1 cellular context compared by ENCODE assay signal in the genomic region with DNA sequence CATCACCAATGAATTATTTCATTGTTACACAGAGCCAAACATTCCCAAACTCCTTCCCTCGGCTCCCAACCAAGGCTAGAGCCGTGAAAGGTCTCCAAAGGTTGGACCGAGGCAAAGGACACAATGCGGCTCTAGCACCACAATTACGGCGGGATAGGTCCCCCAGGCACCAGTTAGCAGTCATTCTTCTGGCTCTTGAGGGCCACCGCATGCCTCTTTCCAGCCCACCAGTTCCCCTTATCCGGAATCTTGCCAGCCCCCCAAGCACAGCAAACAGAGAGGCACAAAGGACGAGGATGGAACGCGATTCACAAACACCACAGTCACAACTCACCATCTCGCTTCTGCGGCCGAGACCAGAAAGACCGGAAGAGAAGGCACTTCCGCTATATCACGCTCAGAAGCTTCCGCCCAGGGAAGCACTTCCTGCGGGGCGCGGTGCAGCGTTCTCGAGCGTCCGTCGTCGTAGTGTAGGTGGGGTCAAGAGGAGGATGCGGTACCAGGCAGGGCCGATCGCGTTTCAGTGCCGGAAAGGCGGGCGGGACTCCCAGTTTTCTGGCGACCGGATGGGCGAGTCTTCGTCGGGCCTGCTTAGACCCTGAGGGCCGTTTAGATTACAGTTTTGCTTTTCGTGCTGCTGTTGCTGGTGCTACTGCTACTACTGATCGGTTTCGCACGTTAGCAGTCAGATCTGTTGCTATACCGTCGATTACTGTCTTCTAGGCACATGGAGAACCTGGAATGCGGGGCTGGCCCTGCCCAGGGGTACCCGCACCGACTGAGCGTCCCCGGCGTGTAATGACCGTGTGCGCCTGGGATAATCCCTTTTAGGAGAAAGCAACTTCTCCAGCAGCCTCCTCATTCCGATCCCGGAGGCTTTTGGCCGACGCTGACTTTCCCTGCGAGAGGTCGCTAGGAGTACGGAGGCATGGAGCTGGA.
TF ChIP-seq lines count a peak whose summit lies in the region.

A gene (minus strand): TSS at position 374 of the 939 bp plus-strand sequence. CDS start 37 bp downstream, at position 337.

TF ChIP-seq in HEK293, 187 proteins besides CTCF, POLR2A, EP300 and RAD21 (continued from another document and continues in another):
- TF ChIP-seq, protein P1, sequence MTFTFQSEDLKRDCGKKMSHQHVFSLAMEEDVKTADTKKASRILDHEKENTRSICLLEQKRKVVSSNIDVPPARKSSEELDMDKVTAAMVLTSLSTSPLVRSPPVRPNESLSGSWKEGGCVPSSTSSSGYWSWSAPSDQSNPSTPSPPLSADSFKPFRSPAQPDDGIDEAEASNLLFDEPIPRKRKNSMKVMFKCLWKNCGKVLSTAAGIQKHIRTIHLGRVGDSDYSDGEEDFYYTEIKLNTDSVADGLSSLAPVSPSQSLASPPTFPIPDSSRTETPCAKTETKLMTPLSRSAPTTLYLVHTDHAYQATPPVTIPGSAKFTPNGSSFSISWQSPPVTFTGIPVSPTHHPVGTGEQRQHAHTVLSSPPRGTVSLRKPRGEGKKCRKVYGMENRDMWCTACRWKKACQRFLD (tag by site-specific recombination; IDR thresholded peaks at IDR 0.05) = no peak
- peak; percentile 98 for TF ChIP-seq ZNF561 (tag by site-specific recombination; IDR thresholded peaks at IDR 0.05; ENCODE audit: borderline replicate concordance)
- TF ChIP-seq KLF16 (tag by site-specific recombination; IDR thresholded peaks at IDR 0.05) = peak; percentile 98
- TF ChIP-seq ZNF610 (tag by site-specific recombination; IDR thresholded peaks at IDR 0.05; ENCODE audit: borderline replicate concordance) = peak; percentile 93
- TF ChIP-seq, protein P2, sequence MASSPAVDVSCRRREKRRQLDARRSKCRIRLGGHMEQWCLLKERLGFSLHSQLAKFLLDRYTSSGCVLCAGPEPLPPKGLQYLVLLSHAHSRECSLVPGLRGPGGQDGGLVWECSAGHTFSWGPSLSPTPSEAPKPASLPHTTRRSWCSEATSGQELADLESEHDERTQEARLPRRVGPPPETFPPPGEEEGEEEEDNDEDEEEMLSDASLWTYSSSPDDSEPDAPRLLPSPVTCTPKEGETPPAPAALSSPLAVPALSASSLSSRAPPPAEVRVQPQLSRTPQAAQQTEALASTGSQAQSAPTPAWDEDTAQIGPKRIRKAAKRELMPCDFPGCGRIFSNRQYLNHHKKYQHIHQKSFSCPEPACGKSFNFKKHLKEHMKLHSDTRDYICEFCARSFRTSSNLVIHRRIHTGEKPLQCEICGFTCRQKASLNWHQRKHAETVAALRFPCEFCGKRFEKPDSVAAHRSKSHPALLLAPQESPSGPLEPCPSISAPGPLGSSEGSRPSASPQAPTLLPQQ (tag by site-specific recombination; IDR thresholded peaks at IDR 0.05) = peak; percentile 96
- TF ChIP-seq ZFP69B (tag by site-specific recombination; IDR thresholded peaks at IDR 0.05) = peak; percentile 95
- TF ChIP-seq ZNF10 (tag by site-specific recombination; IDR thresholded peaks at IDR 0.05) = peak; percentile 75; the same call in 1 of the 2 replicates
- TF ChIP-seq, protein P3, sequence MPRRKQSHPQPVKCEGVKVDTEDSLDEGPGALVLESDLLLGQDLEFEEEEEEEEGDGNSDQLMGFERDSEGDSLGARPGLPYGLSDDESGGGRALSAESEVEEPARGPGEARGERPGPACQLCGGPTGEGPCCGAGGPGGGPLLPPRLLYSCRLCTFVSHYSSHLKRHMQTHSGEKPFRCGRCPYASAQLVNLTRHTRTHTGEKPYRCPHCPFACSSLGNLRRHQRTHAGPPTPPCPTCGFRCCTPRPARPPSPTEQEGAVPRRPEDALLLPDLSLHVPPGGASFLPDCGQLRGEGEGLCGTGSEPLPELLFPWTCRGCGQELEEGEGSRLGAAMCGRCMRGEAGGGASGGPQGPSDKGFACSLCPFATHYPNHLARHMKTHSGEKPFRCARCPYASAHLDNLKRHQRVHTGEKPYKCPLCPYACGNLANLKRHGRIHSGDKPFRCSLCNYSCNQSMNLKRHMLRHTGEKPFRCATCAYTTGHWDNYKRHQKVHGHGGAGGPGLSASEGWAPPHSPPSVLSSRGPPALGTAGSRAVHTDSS (tag by site-specific recombination; IDR thresholded peaks at IDR 0.05) = peak; percentile 77
- no peak; the same call in 1 of the 2 replicates for TF ChIP-seq GLI2 (tag by site-specific recombination; IDR thresholded peaks at IDR 0.05; ENCODE audit: borderline replicate concordance, low read depth)
- TF ChIP-seq KLF8 (tag by site-specific recombination; IDR thresholded peaks at IDR 0.05) = peak; percentile 99
- no peak for TF ChIP-seq ZNF791 (tag by site-specific recombination; IDR thresholded peaks at IDR 0.05)
- TF ChIP-seq KLF7 (tag by site-specific recombination; IDR thresholded peaks at IDR 0.05; ENCODE audit: borderline replicate concordance) = peak; percentile 100
- TF ChIP-seq SETDB1 (IDR thresholded peaks at IDR 0.05; ENCODE audit: insufficient read length, low read length) = no peak
- peak; percentile 92 for TF ChIP-seq SP3 (tag by site-specific recombination; IDR thresholded peaks at IDR 0.05)
- TF ChIP-seq, protein P4, sequence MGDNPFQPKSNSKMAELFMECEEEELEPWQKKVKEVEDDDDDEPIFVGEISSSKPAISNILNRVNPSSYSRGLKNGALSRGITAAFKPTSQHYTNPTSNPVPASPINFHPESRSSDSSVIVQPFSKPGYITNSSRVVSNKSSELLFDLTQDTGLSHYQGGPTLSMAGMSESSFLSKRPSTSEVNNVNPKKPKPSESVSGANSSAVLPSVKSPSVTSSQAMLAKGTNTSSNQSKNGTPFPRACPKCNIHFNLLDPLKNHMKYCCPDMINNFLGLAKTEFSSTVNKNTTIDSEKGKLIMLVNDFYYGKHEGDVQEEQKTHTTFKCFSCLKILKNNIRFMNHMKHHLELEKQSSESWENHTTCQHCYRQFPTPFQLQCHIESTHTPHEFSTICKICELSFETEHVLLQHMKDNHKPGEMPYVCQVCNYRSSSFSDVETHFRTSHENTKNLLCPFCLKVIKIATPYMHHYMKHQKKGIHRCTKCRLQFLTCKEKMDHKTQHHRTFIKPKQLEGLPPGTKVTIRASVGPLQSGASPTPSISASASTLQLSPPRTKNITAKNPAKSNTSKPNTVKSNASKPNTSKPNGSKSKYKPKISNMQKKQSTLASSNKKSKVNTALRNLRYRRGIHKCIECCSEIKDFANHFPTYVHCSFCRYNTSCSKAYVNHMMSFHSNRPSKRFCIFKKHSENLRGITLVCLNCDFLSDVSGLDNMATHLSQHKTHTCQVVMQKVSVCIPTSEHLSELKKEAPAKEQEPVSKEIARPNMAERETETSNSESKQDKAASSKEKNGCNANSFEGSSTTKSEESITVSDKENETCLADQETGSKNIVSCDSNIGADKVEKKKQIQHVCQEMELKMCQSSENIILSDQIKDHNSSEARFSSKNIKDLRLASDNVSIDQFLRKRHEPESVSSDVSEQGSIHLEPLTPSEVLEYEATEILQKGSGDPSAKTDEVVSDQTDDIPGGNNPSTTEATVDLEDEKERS (tag by site-specific recombination; IDR thresholded peaks at IDR 0.05) = peak; percentile 77; the same call in 1 of the 2 replicates
- peak; percentile 98 for TF ChIP-seq ZNF335 (tag by site-specific recombination; conservative IDR thresholded peaks at IDR 0.05)
- peak; percentile 55; the same call in 1 of the 2 replicates for TF ChIP-seq ZNF423 (tag by site-specific recombination; IDR thresholded peaks at IDR 0.05)
- 0 out of 2 replicates have a peak, but pooled peaks have one; percentile 52 for TF ChIP-seq ZNF302 (tag by site-specific recombination; IDR thresholded peaks at IDR 0.05; ENCODE audit: low read depth)
- TF ChIP-seq, protein P5, sequence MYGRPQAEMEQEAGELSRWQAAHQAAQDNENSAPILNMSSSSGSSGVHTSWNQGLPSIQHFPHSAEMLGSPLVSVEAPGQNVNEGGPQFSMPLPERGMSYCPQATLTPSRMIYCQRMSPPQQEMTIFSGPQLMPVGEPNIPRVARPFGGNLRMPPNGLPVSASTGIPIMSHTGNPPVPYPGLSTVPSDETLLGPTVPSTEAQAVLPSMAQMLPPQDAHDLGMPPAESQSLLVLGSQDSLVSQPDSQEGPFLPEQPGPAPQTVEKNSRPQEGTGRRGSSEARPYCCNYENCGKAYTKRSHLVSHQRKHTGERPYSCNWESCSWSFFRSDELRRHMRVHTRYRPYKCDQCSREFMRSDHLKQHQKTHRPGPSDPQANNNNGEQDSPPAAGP (tag by site-specific recombination; IDR thresholded peaks at IDR 0.05) = peak; percentile 98
- no peak for TF ChIP-seq SALL2 (tag by site-specific recombination; IDR thresholded peaks at IDR 0.05; ENCODE audit: borderline replicate concordance)
- peak; percentile 74 for TF ChIP-seq GLIS1 (tag by site-specific recombination; IDR thresholded peaks at IDR 0.05)
- TF ChIP-seq ZNF76 (tag by site-specific recombination; IDR thresholded peaks at IDR 0.05; ENCODE audit: borderline replicate concordance, low read depth) = peak; percentile 89
- 0 out of 2 replicates have a peak, but pooled peaks have one; percentile 41 for TF ChIP-seq ZNF19 (tag by site-specific recombination; IDR thresholded peaks at IDR 0.05; ENCODE audit: low read depth)
- TF ChIP-seq, protein P6, sequence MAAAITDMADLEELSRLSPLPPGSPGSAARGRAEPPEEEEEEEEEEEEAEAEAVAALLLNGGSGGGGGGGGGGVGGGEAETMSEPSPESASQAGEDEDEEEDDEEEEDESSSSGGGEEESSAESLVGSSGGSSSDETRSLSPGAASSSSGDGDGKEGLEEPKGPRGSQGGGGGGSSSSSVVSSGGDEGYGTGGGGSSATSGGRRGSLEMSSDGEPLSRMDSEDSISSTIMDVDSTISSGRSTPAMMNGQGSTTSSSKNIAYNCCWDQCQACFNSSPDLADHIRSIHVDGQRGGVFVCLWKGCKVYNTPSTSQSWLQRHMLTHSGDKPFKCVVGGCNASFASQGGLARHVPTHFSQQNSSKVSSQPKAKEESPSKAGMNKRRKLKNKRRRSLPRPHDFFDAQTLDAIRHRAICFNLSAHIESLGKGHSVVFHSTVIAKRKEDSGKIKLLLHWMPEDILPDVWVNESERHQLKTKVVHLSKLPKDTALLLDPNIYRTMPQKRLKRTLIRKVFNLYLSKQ (tag by site-specific recombination; IDR thresholded peaks at IDR 0.05; ENCODE audit: borderline replicate concordance) = peak; percentile 24; the same call in 1 of the 2 replicates
- TF ChIP-seq, protein P7, sequence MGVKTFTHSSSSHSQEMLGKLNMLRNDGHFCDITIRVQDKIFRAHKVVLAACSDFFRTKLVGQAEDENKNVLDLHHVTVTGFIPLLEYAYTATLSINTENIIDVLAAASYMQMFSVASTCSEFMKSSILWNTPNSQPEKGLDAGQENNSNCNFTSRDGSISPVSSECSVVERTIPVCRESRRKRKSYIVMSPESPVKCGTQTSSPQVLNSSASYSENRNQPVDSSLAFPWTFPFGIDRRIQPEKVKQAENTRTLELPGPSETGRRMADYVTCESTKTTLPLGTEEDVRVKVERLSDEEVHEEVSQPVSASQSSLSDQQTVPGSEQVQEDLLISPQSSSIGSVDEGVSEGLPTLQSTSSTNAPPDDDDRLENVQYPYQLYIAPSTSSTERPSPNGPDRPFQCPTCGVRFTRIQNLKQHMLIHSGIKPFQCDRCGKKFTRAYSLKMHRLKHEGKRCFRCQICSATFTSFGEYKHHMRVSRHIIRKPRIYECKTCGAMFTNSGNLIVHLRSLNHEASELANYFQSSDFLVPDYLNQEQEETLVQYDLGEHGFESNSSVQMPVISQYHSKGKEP (tag by site-specific recombination; IDR thresholded peaks at IDR 0.05) = peak; percentile 76
- peak; percentile 79 for TF ChIP-seq ZNF146 (tag by site-specific recombination; IDR thresholded peaks at IDR 0.05)
- peak; percentile 17; the same call in 1 of the 2 replicates for TF ChIP-seq ZNF654 (tag by site-specific recombination; IDR thresholded peaks at IDR 0.05; ENCODE audit: low read depth)
- no peak for TF ChIP-seq ZNF514 (tag by site-specific recombination; IDR thresholded peaks at IDR 0.05)
- TF ChIP-seq ZNF184 (tag by site-specific recombination; IDR thresholded peaks at IDR 0.05) = peak; percentile 82
- TF ChIP-seq ZNF391 (tag by site-specific recombination; IDR thresholded peaks at IDR 0.05; ENCODE audit: borderline replicate concordance, low read depth) = peak; percentile 96; the same call in 1 of the 2 replicates
- TF ChIP-seq, protein P8, sequence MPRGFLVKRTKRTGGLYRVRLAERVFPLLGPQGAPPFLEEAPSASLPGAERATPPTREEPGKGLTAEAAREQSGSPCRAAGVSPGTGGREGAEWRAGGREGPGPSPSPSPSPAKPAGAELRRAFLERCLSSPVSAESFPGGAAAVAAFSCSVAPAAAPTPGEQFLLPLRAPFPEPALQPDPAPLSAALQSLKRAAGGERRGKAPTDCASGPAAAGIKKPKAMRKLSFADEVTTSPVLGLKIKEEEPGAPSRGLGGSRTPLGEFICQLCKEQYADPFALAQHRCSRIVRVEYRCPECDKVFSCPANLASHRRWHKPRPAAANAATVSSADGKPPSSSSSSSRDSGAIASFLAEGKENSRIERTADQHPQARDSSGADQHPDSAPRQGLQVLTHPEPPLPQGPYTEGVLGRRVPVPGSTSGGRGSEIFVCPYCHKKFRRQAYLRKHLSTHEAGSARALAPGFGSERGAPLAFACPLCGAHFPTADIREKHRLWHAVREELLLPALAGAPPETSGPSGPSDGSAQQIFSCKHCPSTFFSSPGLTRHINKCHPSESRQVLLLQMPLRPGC (tag by site-specific recombination; IDR thresholded peaks at IDR 0.05) = peak; percentile 91
- peak; percentile 83; the same call in 1 of the 2 replicates for TF ChIP-seq ZNF768 (tag by site-specific recombination; IDR thresholded peaks at IDR 0.05)
- peak; percentile 86 for TF ChIP-seq ZBTB8A (tag by site-specific recombination; IDR thresholded peaks at IDR 0.05)
- TF ChIP-seq ZBTB17 (tag by site-specific recombination; IDR thresholded peaks at IDR 0.05) = peak; percentile 97
- TF ChIP-seq, protein P9, sequence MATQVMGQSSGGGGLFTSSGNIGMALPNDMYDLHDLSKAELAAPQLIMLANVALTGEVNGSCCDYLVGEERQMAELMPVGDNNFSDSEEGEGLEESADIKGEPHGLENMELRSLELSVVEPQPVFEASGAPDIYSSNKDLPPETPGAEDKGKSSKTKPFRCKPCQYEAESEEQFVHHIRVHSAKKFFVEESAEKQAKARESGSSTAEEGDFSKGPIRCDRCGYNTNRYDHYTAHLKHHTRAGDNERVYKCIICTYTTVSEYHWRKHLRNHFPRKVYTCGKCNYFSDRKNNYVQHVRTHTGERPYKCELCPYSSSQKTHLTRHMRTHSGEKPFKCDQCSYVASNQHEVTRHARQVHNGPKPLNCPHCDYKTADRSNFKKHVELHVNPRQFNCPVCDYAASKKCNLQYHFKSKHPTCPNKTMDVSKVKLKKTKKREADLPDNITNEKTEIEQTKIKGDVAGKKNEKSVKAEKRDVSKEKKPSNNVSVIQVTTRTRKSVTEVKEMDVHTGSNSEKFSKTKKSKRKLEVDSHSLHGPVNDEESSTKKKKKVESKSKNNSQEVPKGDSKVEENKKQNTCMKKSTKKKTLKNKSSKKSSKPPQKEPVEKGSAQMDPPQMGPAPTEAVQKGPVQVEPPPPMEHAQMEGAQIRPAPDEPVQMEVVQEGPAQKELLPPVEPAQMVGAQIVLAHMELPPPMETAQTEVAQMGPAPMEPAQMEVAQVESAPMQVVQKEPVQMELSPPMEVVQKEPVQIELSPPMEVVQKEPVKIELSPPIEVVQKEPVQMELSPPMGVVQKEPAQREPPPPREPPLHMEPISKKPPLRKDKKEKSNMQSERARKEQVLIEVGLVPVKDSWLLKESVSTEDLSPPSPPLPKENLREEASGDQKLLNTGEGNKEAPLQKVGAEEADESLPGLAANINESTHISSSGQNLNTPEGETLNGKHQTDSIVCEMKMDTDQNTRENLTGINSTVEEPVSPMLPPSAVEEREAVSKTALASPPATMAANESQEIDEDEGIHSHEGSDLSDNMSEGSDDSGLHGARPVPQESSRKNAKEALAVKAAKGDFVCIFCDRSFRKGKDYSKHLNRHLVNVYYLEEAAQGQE (tag by site-specific recombination; IDR thresholded peaks at IDR 0.05) = peak; percentile 66; the same call in 1 of the 2 replicates
